Comparison of ENCODE assay signal across 11 cellular contexts in the genomic region with DNA sequence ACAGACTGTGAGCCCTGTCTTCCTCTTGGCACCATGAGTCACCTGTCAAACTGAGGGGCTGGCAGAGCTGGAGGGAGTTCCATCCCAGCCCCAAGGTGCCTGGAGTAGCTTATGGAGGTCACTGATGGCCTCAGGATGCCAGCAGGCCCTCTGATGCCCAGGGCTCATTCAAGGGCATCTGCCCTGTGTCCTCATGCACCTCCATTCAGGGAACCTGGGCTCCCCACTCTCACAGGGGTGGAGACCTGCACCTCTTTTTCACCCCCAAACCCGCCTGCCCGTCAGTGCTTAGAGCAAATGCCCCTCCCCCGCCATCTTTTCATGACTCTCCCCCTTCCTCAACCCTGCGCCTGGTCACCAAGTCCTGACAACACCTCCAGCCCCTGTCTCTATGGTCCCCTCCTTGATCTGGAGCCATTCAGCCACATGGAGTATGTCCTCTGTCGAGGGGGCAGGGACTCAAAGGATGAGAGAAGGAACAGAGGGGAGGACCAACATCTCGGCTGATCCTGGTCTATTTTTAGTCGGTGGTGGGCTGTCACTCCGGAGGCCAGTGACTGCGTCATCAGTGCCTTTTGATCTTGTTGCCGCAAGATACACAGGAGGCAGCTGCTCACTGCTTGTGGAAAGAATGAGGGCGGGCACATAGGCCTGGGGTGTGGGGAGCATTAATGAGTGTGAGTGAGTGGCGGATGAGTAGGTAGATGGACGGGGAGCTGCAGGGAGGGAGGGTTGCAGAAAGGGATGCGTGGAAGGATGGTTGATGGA.
DNase-seq lines count a peak whose midpoint lies in the region; ATAC-seq and TF ChIP-seq lines count a peak whose summit lies in the region.
"Had no signal": no experiment of that assay in that cellular context is flagged by ENCODE, and none has a peak within 500 bp of the region (broad histone marks: within the 10 kb centered on the region; RNA-seq: fewer than 3 reads in every experiment).

No MANE protein-coding gene starts in this region.

- H3K36me3 Mint-ChIP-seq in natural killer cell treated with Interleukin-12 subunit alpha and Interleukin-12 subunit beta and Interleukin-15 and Interleukin-18, amount 100 ng/mL, for 72 hours: peaks cover 5% of the 10 kb centered on the region

- H3K27ac Mint-ChIP-seq in natural killer cell treated with Interleukin-12 subunit alpha and Interleukin-12 subunit beta and Interleukin-15 and Interleukin-18, amount 100 ng/mL, for 72 hours: no peak overlapping the region

- no peak overlapping the region for H3K18ac ChIP-seq in trophoblast cell (ENCODE audit: low read length)

- H3K9ac ChIP-seq in trophoblast cell (ENCODE audit: low read length): no peak overlapping the region

- H3K4me1 ChIP-seq in trophoblast cell (ENCODE audit: control insufficient read depth in 1 of 2, insufficient read depth in 2 of 2, low read length in 2 of 2): peaks cover 8 to 18% of the 10 kb centered on the region in 2 experiments

- H2BK12ac ChIP-seq in trophoblast cell (ENCODE audit: low read length): no peak overlapping the region

- H3K9me3 Mint-ChIP-seq in natural killer cell treated with Interleukin-12 subunit alpha and Interleukin-12 subunit beta and Interleukin-15 and Interleukin-18, amount 100 ng/mL, for 72 hours: peaks cover 3% of the 10 kb centered on the region

- no peak overlapping the region for H3K27ac ChIP-seq in trophoblast cell (ENCODE audit: low read depth, low read length)

- peak overlapping the region; percentile 34 for H2AK5ac ChIP-seq in trophoblast cell (ENCODE audit: low read length)

- peak overlapping the region; percentile 4 for H4K91ac ChIP-seq in trophoblast cell (ENCODE audit: low read depth, low read length)

- peaks cover 8% of the 10 kb centered on the region for H3K79me1 ChIP-seq in trophoblast cell (ENCODE audit: low read length)

- H3K4me3 ChIP-seq in NB4 (ENCODE audit: low read depth, low read length): no peak overlapping the region
- no peak overlapping the region for H3K4me3 ChIP-seq in fibroblast of mammary gland (ENCODE audit: control insufficient read depth, low read depth, low read length)
- H3K4me3 ChIP-seq in trophoblast cell (ENCODE audit: low read depth, low read length): no peak overlapping the region

- peaks cover 19% of the 10 kb centered on the region for H3K9me3 ChIP-seq in trophoblast cell (ENCODE audit: insufficient read depth, low read depth, low read length)

- H3K27me3 ChIP-seq in trophoblast cell (ENCODE audit: insufficient read depth, low read length): no peaks in the 10 kb centered on the region

- H2BK5ac ChIP-seq in trophoblast cell (ENCODE audit: low read depth, low read length, poor library complexity): no peak overlapping the region

- 100% methylated on average over 1 of the region's 14 CpGs for WGBS in trophoblast cell (ENCODE audit: extremely low coverage, insufficient coverage, insufficient read length)

- no peak for ATAC-seq in GM18858 (IDR thresholded peaks at IDR 0.05; ENCODE audit: unreplicated experiment)
- ATAC-seq in natural killer cell treated with Interleukin-12 subunit alpha and Interleukin-12 subunit beta and Interleukin-15 and Interleukin-18, amount 100 ng/mL, for 72 hours: no peak

- H3K4me1 Mint-ChIP-seq in natural killer cell treated with Interleukin-12 subunit alpha and Interleukin-12 subunit beta and Interleukin-15 and Interleukin-18, amount 100 ng/mL, for 72 hours (ENCODE audit: low read depth in 2 of 2): peaks cover 9 to 14% of the 10 kb centered on the region in 2 donors

- peak overlapping the region; percentile 32 for H2AFZ ChIP-seq in trophoblast cell (ENCODE audit: insufficient read depth, low read length, poor library complexity)

- no peak overlapping the region for H3K4ac ChIP-seq in trophoblast cell (ENCODE audit: low read depth, low read length)

- H3K27me3 Mint-ChIP-seq in natural killer cell treated with Interleukin-12 subunit alpha and Interleukin-12 subunit beta and Interleukin-15 and Interleukin-18, amount 100 ng/mL, for 72 hours: peaks cover 33 to 46% of the 10 kb centered on the region in 2 donors

- H3K36me3 ChIP-seq in trophoblast cell (ENCODE audit: control insufficient read depth in 1 of 2, insufficient read depth in 2 of 2, low read length in 2 of 2): no peaks in the 10 kb centered on the region

- no peak for TF ChIP-seq POLR2A in NB4 (IDR thresholded peaks at IDR 0.05; ENCODE audit: extremely low read depth, insufficient read length)

- DNase-seq in EH (ENCODE audit: low read depth): peak; percentile 63
- DNase-seq in NB4 (ENCODE audit: low read depth): peak; percentile 22
- DNase-seq in fibroblast of mammary gland (ENCODE audit: low read depth): peak; percentile 6
- DNase-seq in trophoblast cell: no peak
- DNase-seq in natural killer cell treated with Interleukin-12 subunit alpha and Interleukin-12 subunit beta and Interleukin-15 and Interleukin-18, amount 100 ng/mL, for 72 hours (ENCODE audit: low spot score): no peak
- no peak for DNase-seq in COR-L47 (lab: John Stamatoyannopoulos, UW)
- DNase-seq: dorsolateral prefrontal cortex, naive B cell, NCI-H2107, RPMI8226 had no signal

- H3K23ac ChIP-seq in trophoblast cell (ENCODE audit: low read length): no peak overlapping the region

- no peak overlapping the region for H4K8ac ChIP-seq in trophoblast cell (ENCODE audit: low read depth, low read length)

- no peak overlapping the region for H3K4me2 ChIP-seq in trophoblast cell (ENCODE audit: low read length)

- H4K12ac ChIP-seq in trophoblast cell (ENCODE audit: low read depth, low read length): no peak overlapping the region

- TF ChIP-seq CTCF in NB4 (IDR thresholded peaks at IDR 0.05; ENCODE audit: low read depth, low read length) (no peak), fibroblast of mammary gland (conservative IDR thresholded peaks at IDR 0.05; ENCODE audit: control insufficient read depth, insufficient read depth, low read depth, low read length) (no peak)

- no peak overlapping the region for H3K4me3 Mint-ChIP-seq in natural killer cell treated with Interleukin-12 subunit alpha and Interleukin-12 subunit beta and Interleukin-15 and Interleukin-18, amount 100 ng/mL, for 72 hours

- peak overlapping the region; percentile 17 for H3K14ac ChIP-seq in trophoblast cell (ENCODE audit: low read length)

- peaks cover 2% of the 10 kb centered on the region for H3K79me2 ChIP-seq in trophoblast cell (ENCODE audit: control insufficient read depth, insufficient read depth, low read length, poor library complexity)

- peak overlapping the region; percentile 34 for H2BK120ac ChIP-seq in trophoblast cell (ENCODE audit: insufficient read depth, low read length, poor library complexity)

Comparison
In these comparisons a context has a peak if more than half of its experiments do, and no peak if none do; other contexts are left out.
1. DNase-seq: peak in EH (single experiment), NB4 (single experiment) and fibroblast of mammary gland (single experiment); none in trophoblast cell (0 of 2), natural killer cell treated with Interleukin-12 subunit alpha and Interleukin-12 subunit beta and Interleukin-15 and Interleukin-18, amount 100 ng/mL, for 72 hours (single experiment) and COR-L47 (single experiment).